Comparison of ENCODE assay signal across 8 cellular contexts in the genomic region with DNA sequence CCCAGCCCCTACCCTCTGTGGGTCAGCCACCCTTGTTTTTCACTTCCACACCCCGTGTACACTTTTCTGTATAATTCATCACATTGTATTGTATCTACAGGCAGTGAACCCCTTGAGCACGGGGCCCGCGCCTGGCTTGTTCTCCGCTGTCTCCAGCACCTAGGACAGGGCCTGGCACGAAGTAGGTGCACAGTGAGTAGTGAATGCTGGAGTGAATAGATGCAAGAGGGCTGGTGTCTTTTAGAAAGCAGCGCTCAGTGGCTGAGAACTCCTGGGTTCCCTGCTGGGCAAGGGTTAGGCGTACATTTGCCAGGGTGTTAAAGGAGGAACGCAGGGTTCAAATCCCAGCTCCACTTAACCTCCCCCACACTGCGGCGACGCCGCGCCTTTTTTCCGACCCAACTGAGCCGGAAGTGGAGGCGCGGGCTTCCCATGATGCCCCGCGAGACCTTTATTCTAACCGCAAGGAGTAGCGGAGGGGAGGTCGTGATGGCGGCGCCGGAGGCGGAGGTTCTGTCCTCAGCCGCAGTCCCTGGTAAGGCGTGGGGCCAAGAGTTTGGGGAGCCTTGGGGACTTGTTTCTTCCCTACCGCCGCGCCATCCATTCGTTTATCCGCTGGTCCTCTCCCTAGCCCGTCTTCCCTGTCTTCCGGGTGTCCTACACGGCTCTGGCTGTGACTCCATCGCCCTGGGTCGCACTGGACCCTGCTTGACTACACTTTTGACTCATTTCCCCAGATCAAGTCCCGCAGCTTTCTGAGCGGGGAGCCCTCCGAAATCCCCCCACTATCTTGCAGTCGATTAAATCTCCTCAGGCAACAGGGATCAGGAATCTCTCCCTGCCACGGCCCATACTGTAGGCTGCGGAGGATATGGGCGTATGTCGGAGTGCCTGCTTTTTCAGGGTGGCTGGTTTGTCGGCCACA. TPM values are rescaled to one million over a fixed set of nuclear protein-coding genes. Genes with fewer than 3 reads are reported as not detected.
A peak's percentile ranks its signal among the peaks of the same experiment; 100 is the strongest.
DNase-seq lines count a peak whose midpoint lies in the region; ATAC-seq and TF ChIP-seq lines count a peak whose summit lies in the region.

A gene with protein sequence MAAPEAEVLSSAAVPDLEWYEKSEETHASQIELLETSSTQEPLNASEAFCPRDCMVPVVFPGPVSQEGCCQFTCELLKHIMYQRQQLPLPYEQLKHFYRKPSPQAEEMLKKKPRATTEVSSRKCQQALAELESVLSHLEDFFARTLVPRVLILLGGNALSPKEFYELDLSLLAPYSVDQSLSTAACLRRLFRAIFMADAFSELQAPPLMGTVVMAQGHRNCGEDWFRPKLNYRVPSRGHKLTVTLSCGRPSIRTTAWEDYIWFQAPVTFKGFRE (plus strand): TSS at position 454 of the 925 bp plus-strand sequence. CDS start 36 bp downstream, at position 490.

- peak within 1 kb of the TSS; percentile 77 to 97 (median 87) for H3K4me3 ChIP-seq in esophagus muscularis mucosa

- H3K27me3 ChIP-seq in esophagus muscularis mucosa = no peaks in the 10 kb centered on the region

- peak; percentile 15 for TF ChIP-seq POLR2A in esophagus muscularis mucosa (IDR thresholded peaks at IDR 0.05; ENCODE audit: low read depth)

- peak within 1 kb of the TSS; percentile 86 to 92 (median 89) for H3K27ac ChIP-seq in esophagus muscularis mucosa (replicated peaks in 1 of 4)

- TF ChIP-seq EP300 in esophagus muscularis mucosa (IDR thresholded peaks at IDR 0.05) = no peak

- H3K9me3 ChIP-seq in esophagus muscularis mucosa = no peaks in the 10 kb centered on the region

- intact Hi-C loops in esophagus muscularis mucosa (cut with DNase I) = no loop called here

- DNase-seq in DMS53 (lab: John Stamatoyannopoulos, UW) (peak; percentile 91), Kasumi-1 (lab: John Stamatoyannopoulos, UW) (peak; percentile 82 to 83), RKO (ENCODE audit: low spot score) (peak; percentile 85), esophagus muscularis mucosa (ENCODE audit: extremely low spot score) (peak; percentile 94), myocyte (ENCODE audit: low read depth) (peak; percentile 83)
- peak; percentile 92 for DNase-seq in activated T-cell treated with anti-CD3 and anti-CD28 coated beads, Interleukin-2, amount 50 U/mL, for 48 hours
- peak; percentile 73 to 81 for DNase-seq in stimulated activated CD8-positive, alpha-beta memory T cell treated with anti-CD3 and anti-CD28 coated beads, Interleukin-7, amount 100 ng/mL, for 4 hours (ENCODE audit: low read depth in 2 of 2)

- peaks cover 10 to 36% (median 31%) of the 10 kb centered on the region in 4 donors for H3K36me3 ChIP-seq in esophagus muscularis mucosa

- peak; percentile 74 for ATAC-seq in GM21737 (IDR thresholded peaks at IDR 0.05; ENCODE audit: unreplicated experiment)

- peaks cover 39 to 50% (median 45%) of the 10 kb centered on the region in 4 donors for H3K4me1 ChIP-seq in esophagus muscularis mucosa

- 4% methylated on average over 34 of the region's 48 CpGs for WGBS in esophagus muscularis mucosa

- no peak for TF ChIP-seq CTCF in esophagus muscularis mucosa (IDR thresholded peaks at IDR 0.05)

RNA-seq across cellular contexts. Expression of the gene that starts here (rescaled TPM):
- total RNA-seq in esophagus muscularis mucosa (10 to 100 TPM; 17.9 to 26.7 (median 21.6) TPM), myocyte (18.1 and 35.3 TPM in 2 replicates)
- 24.5 TPM for polyA plus RNA-seq in myocyte (2012)

Comparison
In these comparisons a context has a peak if more than half of its experiments do, and no peak if none do; other contexts are left out.
1. Peak in every context shown above with its lines: DNase-seq, ATAC-seq, H3K4me3 ChIP-seq and H3K27ac ChIP-seq.